In the genomic region with DNA sequence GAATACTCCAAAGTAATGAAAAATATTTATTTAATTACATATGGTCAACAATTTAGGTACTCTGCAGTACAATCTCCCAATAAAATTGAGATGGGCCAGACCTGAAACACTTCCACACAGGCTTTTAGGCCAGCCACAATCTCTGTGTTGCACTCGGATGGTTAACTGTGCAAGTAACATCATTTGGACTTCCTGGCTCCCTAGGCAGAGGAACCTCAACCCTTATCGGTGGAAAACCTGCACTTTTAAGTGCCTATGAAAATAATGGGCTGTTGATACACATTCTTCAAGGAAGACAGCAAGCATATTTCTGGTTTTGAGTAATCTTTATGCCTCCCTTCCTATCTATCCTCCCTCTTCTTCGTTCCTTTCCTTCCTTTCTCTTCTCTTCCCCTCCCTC, we compare ENCODE assay signal across 1 cellular context.
TF ChIP-seq lines count a peak whose summit lies in the region.

No MANE protein-coding gene starts in this region.

TF ChIP-seq in IMR-90, 13 proteins besides CTCF, POLR2A, EP300 and RAD21 (continued from another document):
- TF ChIP-seq, protein P1, sequence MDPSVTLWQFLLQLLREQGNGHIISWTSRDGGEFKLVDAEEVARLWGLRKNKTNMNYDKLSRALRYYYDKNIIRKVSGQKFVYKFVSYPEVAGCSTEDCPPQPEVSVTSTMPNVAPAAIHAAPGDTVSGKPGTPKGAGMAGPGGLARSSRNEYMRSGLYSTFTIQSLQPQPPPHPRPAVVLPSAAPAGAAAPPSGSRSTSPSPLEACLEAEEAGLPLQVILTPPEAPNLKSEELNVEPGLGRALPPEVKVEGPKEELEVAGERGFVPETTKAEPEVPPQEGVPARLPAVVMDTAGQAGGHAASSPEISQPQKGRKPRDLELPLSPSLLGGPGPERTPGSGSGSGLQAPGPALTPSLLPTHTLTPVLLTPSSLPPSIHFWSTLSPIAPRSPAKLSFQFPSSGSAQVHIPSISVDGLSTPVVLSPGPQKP (IDR thresholded peaks at IDR 0.05; ENCODE audit: borderline replicate concordance, low read depth, low read length) = no peak
- TF ChIP-seq RFX5 (IDR thresholded peaks at IDR 0.05; ENCODE audit: low read depth, low read length) = no peak
- no peak for TF ChIP-seq FOS (IDR thresholded peaks at IDR 0.05; ENCODE audit: low read depth, low read length)
- TF ChIP-seq SMC3 (IDR thresholded peaks at IDR 0.05; ENCODE audit: low read depth, low read length) = no peak
- TF ChIP-seq MXI1 (IDR thresholded peaks at IDR 0.05; ENCODE audit: borderline replicate concordance, low read depth, low read length) = no peak
- TF ChIP-seq CEBPB (IDR thresholded peaks at IDR 0.05; ENCODE audit: low read depth, low read length) = no peak
- TF ChIP-seq CHD1 (IDR thresholded peaks at IDR 0.05; ENCODE audit: low read depth, low read length) = no peak
- no peak for TF ChIP-seq RCOR1 (IDR thresholded peaks at IDR 0.05; ENCODE audit: insufficient replicate concordance, low read length)
- TF ChIP-seq MAFK (IDR thresholded peaks at IDR 0.05; ENCODE audit: low read depth, low read length) = no peak
- TF ChIP-seq, protein P2, sequence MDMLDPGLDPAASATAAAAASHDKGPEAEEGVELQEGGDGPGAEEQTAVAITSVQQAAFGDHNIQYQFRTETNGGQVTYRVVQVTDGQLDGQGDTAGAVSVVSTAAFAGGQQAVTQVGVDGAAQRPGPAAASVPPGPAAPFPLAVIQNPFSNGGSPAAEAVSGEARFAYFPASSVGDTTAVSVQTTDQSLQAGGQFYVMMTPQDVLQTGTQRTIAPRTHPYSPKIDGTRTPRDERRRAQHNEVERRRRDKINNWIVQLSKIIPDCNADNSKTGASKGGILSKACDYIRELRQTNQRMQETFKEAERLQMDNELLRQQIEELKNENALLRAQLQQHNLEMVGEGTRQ (IDR thresholded peaks at IDR 0.05; ENCODE audit: low read depth, low read length) = no peak
- TF ChIP-seq MAZ (IDR thresholded peaks at IDR 0.05; ENCODE audit: borderline replicate concordance, low read depth, low read length) = no peak
- no peak for TF ChIP-seq NFE2L2 (IDR thresholded peaks at IDR 0.05; ENCODE audit: low read depth, low read length)
